In genomic region chrY:7728935-7729317, GRCh38 we compare ENCODE assay signal across 18 cellular contexts.
A peak's percentile ranks its signal among the peaks of the same experiment; 100 is the strongest.
DNase-seq lines count a peak whose midpoint lies in the region; ATAC-seq and TF ChIP-seq lines count a peak whose summit lies in the region.
"Had no signal": no experiment of that assay in that cellular context is flagged by ENCODE, and none has a peak within 500 bp of the region (broad histone marks: within the 10 kb centered on the region; RNA-seq: fewer than 3 reads in every experiment).

No MANE protein-coding gene starts in this region.

- peak overlapping the region; percentile 46 for H3K27ac Mint-ChIP-seq in activated CD8-positive, alpha-beta T cell treated with anti-CD3 and anti-CD28 coated beads for 36 hours
- no peak overlapping the region for H3K27ac Mint-ChIP-seq in activated CD8-positive, alpha-beta T cell treated with anti-CD3 and anti-CD28 coated beads, Interleukin-2, amount 10 ng/mL, durations not matched to agents 7 days and 5 days
- peak overlapping the region; percentile 79 for H3K27ac Mint-ChIP-seq in stimulated activated naive CD8-positive, alpha-beta T cell treated with anti-CD3 and anti-CD28 coated beads, Interleukin-15, Interleukin-2, amounts not matched to agents 100 ng/mL and 50 ng/mL, for 24 hours
- H3K27ac Mint-ChIP-seq: CD4-positive, CD25-positive, alpha-beta regulatory T cell; WTC11 had no signal

- H3K4me1 Mint-ChIP-seq in activated CD8-positive, alpha-beta T cell treated with anti-CD3 and anti-CD28 coated beads for 36 hours (ENCODE audit: low read depth), result peaks cover 4% of the 10 kb centered on the region
- no peaks in the 10 kb centered on the region for H3K4me1 Mint-ChIP-seq in activated CD8-positive, alpha-beta T cell treated with anti-CD3 and anti-CD28 coated beads, Interleukin-2, amount 10 ng/mL, durations not matched to agents 7 days and 5 days (ENCODE audit: low read depth)
- H3K4me1 Mint-ChIP-seq in stimulated activated naive CD8-positive, alpha-beta T cell treated with anti-CD3 and anti-CD28 coated beads, Interleukin-15, Interleukin-2, amounts not matched to agents 100 ng/mL and 50 ng/mL, for 24 hours (ENCODE audit: low read depth), result peaks cover 29% of the 10 kb centered on the region
- H3K4me1 Mint-ChIP-seq: CD4-positive, CD25-positive, alpha-beta regulatory T cell; WTC11 had no signal

- intact Hi-C loops in activated CD8-positive, alpha-beta T cell treated with anti-CD3 and anti-CD28 coated beads for 36 hours (cut with micrococcal nuclease), result no loop called here
- intact Hi-C loops in Right ventricle myocardium superior (cut with DNase I), result no loop called here

- H3K9me3 Mint-ChIP-seq in activated CD8-positive, alpha-beta T cell treated with anti-CD3 and anti-CD28 coated beads for 36 hours, result no peaks in the 10 kb centered on the region
- no peaks in the 10 kb centered on the region for H3K9me3 Mint-ChIP-seq in activated CD8-positive, alpha-beta T cell treated with anti-CD3 and anti-CD28 coated beads, Interleukin-2, amount 10 ng/mL, durations not matched to agents 7 days and 5 days (ENCODE audit: insufficient read depth)
- no peaks in the 10 kb centered on the region for H3K9me3 Mint-ChIP-seq in stimulated activated naive CD8-positive, alpha-beta T cell treated with anti-CD3 and anti-CD28 coated beads, Interleukin-15, Interleukin-2, amounts not matched to agents 100 ng/mL and 50 ng/mL, for 24 hours
- H3K9me3 Mint-ChIP-seq: CD4-positive, CD25-positive, alpha-beta regulatory T cell; WTC11 had no signal

- H3K4me3 Mint-ChIP-seq in activated CD8-positive, alpha-beta T cell treated with anti-CD3 and anti-CD28 coated beads for 36 hours, result no peak overlapping the region
- H3K4me3 Mint-ChIP-seq in activated CD8-positive, alpha-beta T cell treated with anti-CD3 and anti-CD28 coated beads, Interleukin-2, amount 10 ng/mL, durations not matched to agents 7 days and 5 days, result no peak overlapping the region
- H3K4me3 Mint-ChIP-seq in stimulated activated naive CD8-positive, alpha-beta T cell treated with anti-CD3 and anti-CD28 coated beads, Interleukin-15, Interleukin-2, amounts not matched to agents 100 ng/mL and 50 ng/mL, for 24 hours, result no peak overlapping the region
- H3K4me3 Mint-ChIP-seq: CD4-positive, CD25-positive, alpha-beta regulatory T cell; WTC11 had no signal

- H3K36me3 Mint-ChIP-seq in activated CD8-positive, alpha-beta T cell treated with anti-CD3 and anti-CD28 coated beads for 36 hours (ENCODE audit: low read depth), result no peaks in the 10 kb centered on the region
- no peaks in the 10 kb centered on the region for H3K36me3 Mint-ChIP-seq in activated CD8-positive, alpha-beta T cell treated with anti-CD3 and anti-CD28 coated beads, Interleukin-2, amount 10 ng/mL, durations not matched to agents 7 days and 5 days (ENCODE audit: low read depth)
- H3K36me3 Mint-ChIP-seq in stimulated activated naive CD8-positive, alpha-beta T cell treated with anti-CD3 and anti-CD28 coated beads, Interleukin-15, Interleukin-2, amounts not matched to agents 100 ng/mL and 50 ng/mL, for 24 hours (ENCODE audit: low read depth), result no peaks in the 10 kb centered on the region
- H3K36me3 Mint-ChIP-seq: CD4-positive, CD25-positive, alpha-beta regulatory T cell; WTC11 had no signal

- CTCF ChIA-PET in activated CD8-positive, alpha-beta T cell treated with anti-CD3 and anti-CD28 coated beads for 36 hours (lab: Charles Lee), result no interaction called here
- CTCF ChIA-PET in activated CD8-positive, alpha-beta T cell treated with anti-CD3 and anti-CD28 coated beads, Interleukin-2, amount 10 ng/mL, durations not matched to agents 7 days and 5 days (lab: Charles Lee), result no interaction called here

- ATAC-seq in activated CD8-positive, alpha-beta T cell treated with anti-CD3 and anti-CD28 coated beads for 36 hours, result peak; percentile 17
- ATAC-seq in activated CD8-positive, alpha-beta T cell treated with anti-CD3 and anti-CD28 coated beads, Interleukin-2, amount 10 ng/mL, durations not matched to agents 7 days and 5 days, result no peak
- ATAC-seq in HG02884 (IDR thresholded peaks at IDR 0.05; ENCODE audit: unreplicated experiment), result no peak
- no peak for ATAC-seq in Right ventricle myocardium superior (ENCODE audit: poor library complexity)
- ATAC-seq in GM19328 (IDR thresholded peaks at IDR 0.05; ENCODE audit: unreplicated experiment), result no peak
- ATAC-seq: left lung, upper lobe of right lung, WTC11 had no signal

- POLR2A ChIA-PET in activated CD8-positive, alpha-beta T cell treated with anti-CD3 and anti-CD28 coated beads for 36 hours (lab: Charles Lee), result no interaction called here
- POLR2A ChIA-PET in activated CD8-positive, alpha-beta T cell treated with anti-CD3 and anti-CD28 coated beads, Interleukin-2, amount 10 ng/mL, durations not matched to agents 7 days and 5 days (lab: Charles Lee), result no interaction called here

- H3K27me3 Mint-ChIP-seq in activated CD8-positive, alpha-beta T cell treated with anti-CD3 and anti-CD28 coated beads for 36 hours, result no peaks in the 10 kb centered on the region
- no peaks in the 10 kb centered on the region for H3K27me3 Mint-ChIP-seq in activated CD8-positive, alpha-beta T cell treated with anti-CD3 and anti-CD28 coated beads, Interleukin-2, amount 10 ng/mL, durations not matched to agents 7 days and 5 days (ENCODE audit: low read depth)
- H3K27me3 Mint-ChIP-seq in stimulated activated naive CD8-positive, alpha-beta T cell treated with anti-CD3 and anti-CD28 coated beads, Interleukin-15, Interleukin-2, amounts not matched to agents 100 ng/mL and 50 ng/mL, for 24 hours, result no peaks in the 10 kb centered on the region

- DNase-seq in activated CD8-positive, alpha-beta T cell treated with anti-CD3 and anti-CD28 coated beads for 36 hours, result peak; percentile 35
- DNase-seq in activated CD8-positive, alpha-beta T cell treated with anti-CD3 and anti-CD28 coated beads, Interleukin-2, amount 10 ng/mL, durations not matched to agents 7 days and 5 days, result no peak
- DNase-seq in RPMI8226 (peak; percentile 73), glomerular visceral epithelial cell (ENCODE audit: extremely low spot score) (peak; percentile 52), Right ventricle myocardium superior (no peak)
- DNase-seq: activated CD8-positive, alpha-beta memory T cell treated with anti-CD3 and anti-CD28 coated beads, Interleukin-2, amount 50 U/mL, for 48 hours; CD4-positive, CD25-positive, alpha-beta regulatory T cell; DMS79; left lung; NCI-H2081 treated with DMSO at 0.1 percent for 48 hours; NCI-H774; stimulated activated naive CD4-positive, alpha-beta T cell; T-helper 1 cell; upper lobe of right lung had no signal

- TF ChIP-seq CTCF in activated CD8-positive, alpha-beta T cell treated with anti-CD3 and anti-CD28 coated beads for 36 hours (IDR thresholded peaks at IDR 0.05), result no peak

Comparison
In these comparisons a context has a peak if more than half of its experiments do, and no peak if none do; other contexts are left out.
1. DNase-seq: peak in activated CD8-positive, alpha-beta T cell treated with anti-CD3 and anti-CD28 coated beads for 36 hours (single experiment), RPMI8226 (single experiment) and glomerular visceral epithelial cell (single experiment); none in activated CD8-positive, alpha-beta T cell treated with anti-CD3 and anti-CD28 coated beads, Interleukin-2, amount 10 ng/mL, durations not matched to agents 7 days and 5 days (single experiment) and Right ventricle myocardium superior (single experiment).